Comparison of ENCODE assay signal across 14 cellular contexts in the genomic region with DNA sequence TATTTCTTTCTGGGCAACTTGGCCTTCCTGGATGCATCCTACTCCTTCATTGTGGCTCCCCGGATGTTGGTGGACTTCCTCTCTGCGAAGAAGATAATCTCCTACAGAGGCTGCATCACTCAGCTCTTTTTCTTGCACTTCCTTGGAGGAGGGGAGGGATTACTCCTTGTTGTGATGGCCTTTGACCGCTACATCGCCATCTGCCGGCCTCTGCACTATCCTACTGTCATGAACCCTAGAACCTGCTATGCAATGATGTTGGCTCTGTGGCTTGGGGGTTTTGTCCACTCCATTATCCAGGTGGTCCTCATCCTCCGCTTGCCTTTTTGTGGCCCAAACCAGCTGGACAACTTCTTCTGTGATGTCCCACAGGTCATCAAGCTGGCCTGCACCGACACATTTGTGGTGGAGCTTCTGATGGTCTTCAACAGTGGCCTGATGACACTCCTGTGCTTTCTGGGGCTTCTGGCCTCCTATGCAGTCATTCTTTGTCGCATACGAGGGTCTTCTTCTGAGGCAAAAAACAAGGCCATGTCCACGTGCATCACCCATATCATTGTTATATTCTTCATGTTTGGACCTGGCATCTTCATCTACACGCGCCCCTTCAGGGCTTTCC. TPM values are rescaled to one million over a fixed set of nuclear protein-coding genes. Genes with fewer than 3 reads are reported as not detected.
DNase-seq lines count a peak whose midpoint lies in the region; ATAC-seq, FAIRE-seq and TF ChIP-seq lines count a peak whose summit lies in the region.
"Not testable (repeated sequence)": the region's sequence is repeated elsewhere in the genome, so short reads cannot be mapped to it uniquely, and the experiment has no call there.
"Had no signal": no experiment of that assay in that cellular context is flagged by ENCODE, and none has a peak within 500 bp of the region (broad histone marks: within the 10 kb centered on the region; RNA-seq: fewer than 3 reads in every experiment).

No MANE protein-coding gene starts in this region.

- not testable (repeated sequence) for H3K9me3 ChIP-seq in Panc1 (ENCODE audit: control insufficient read depth, insufficient read depth, low read depth, low read length); WERI-Rb-1 (ENCODE audit: severe bottlenecking)
- peaks cover 79% of the 10 kb centered on the region for H3K9me3 ChIP-seq in endodermal cell (ENCODE audit: control insufficient read depth, low read length)

- not testable (repeated sequence) for H3K4me3 ChIP-seq in Panc1 (ENCODE audit: low read depth in 2 of 2, low read length in 2 of 2); WERI-Rb-1 (ENCODE audit: low read depth, low read length)
- H3K4me3 ChIP-seq in endodermal cell (ENCODE audit: low read length), result peak overlapping the region; percentile 23

- not testable (repeated sequence) for H3K4me1 ChIP-seq in Panc1 (ENCODE audit: control insufficient read depth, insufficient read depth, low read length); endodermal cell (ENCODE audit: control insufficient read depth, insufficient read depth, low read length)

- H3K27me3 ChIP-seq in Panc1 (ENCODE audit: control insufficient read depth, insufficient read depth, low read length); endodermal cell (ENCODE audit: control insufficient read depth, insufficient read depth, low read length, poor library complexity, severe bottlenecking): not testable (repeated sequence)
- peaks cover 30% of the 10 kb centered on the region for H3K27me3 ChIP-seq in WERI-Rb-1 (ENCODE audit: insufficient read depth, low read depth, severe bottlenecking)

- H3K4me1 Mint-ChIP-seq in endodermal cell, result not testable (repeated sequence)

- ATAC-seq in Panc1, result not testable (repeated sequence)

- peak; percentile 65 for FAIRE-seq in urothelium cell line (lab: Jason Lieb, UNC)

- CTCF ChIA-PET in Panc1 (lab: Charles Lee), result not testable (repeated sequence)

- H3K9ac ChIP-seq in endodermal cell (ENCODE audit: extremely low read depth, low read length, poor library complexity, severe bottlenecking), result not testable (repeated sequence)

- DNase-seq in HT1080 (ENCODE audit: low read depth) (peak; percentile 3), NCI-H82 (lab: John Stamatoyannopoulos, UW) (peak; percentile 7), WERI-Rb-1 (peak; percentile 25)
- DNase-seq in Panc1 (ENCODE audit: low read depth, low spot score); endodermal cell; urothelium cell line (ENCODE audit: low spot score): not testable (repeated sequence)

- H3K27ac ChIP-seq in 22Rv1; C4-2B; Panc1 (ENCODE audit: low read length); WERI-Rb-1; endodermal cell (ENCODE audit: low read depth, low read length): not testable (repeated sequence)

- intact Hi-C loops in Panc1 (cut with micrococcal nuclease; ENCODE audit: unreplicated experiment), result not testable (repeated sequence)

- POLR2A ChIA-PET in Panc1 (lab: Charles Lee), result not testable (repeated sequence)

- not testable (repeated sequence) for H3K27ac Mint-ChIP-seq in endodermal cell

- TF ChIP-seq CTCF in 22Rv1 (IDR thresholded peaks at IDR 0.05) (peak; percentile 47), C4-2B (conservative IDR thresholded peaks at IDR 0.05) (peak; percentile 49), Panc1 (IDR thresholded peaks at IDR 0.05) (0 out of 2 replicates have a peak, but pooled peaks have one; percentile 12), WERI-Rb-1 (IDR thresholded peaks at IDR 0.05; ENCODE audit: low read depth, low read length) (peak; percentile 24; the same call in 1 of the 2 replicates)
- not testable (repeated sequence) for TF ChIP-seq CTCF in endodermal cell (conservative IDR thresholded peaks at IDR 0.05)

- H3K27me3 Mint-ChIP-seq in endodermal cell (ENCODE audit: insufficient read depth), result not testable (repeated sequence)

- not testable (repeated sequence) for BruUV-seq in Panc1 (replicated peaks; lab: Mats Ljungman, UMichigan)

- WGBS in endodermal cell (ENCODE audit: insufficient coverage in 1 of 2, insufficient read length in 1 of 2), 2 experiments, result 64 to 76% methylated on average over 6 to 12 of the region's 12 CpGs

- peaks cover 33% of the 10 kb centered on the region for H3K9me3 Mint-ChIP-seq in endodermal cell

- not testable (repeated sequence) for H3K4me3 Mint-ChIP-seq in endodermal cell

- not testable (repeated sequence) for H3K36me3 ChIP-seq in Panc1 (ENCODE audit: control insufficient read depth, insufficient read depth, low read length); WERI-Rb-1; endodermal cell (ENCODE audit: control insufficient read depth, insufficient read depth, low read length)

- in situ Hi-C loops in Panc1 (cut with HindIII; ENCODE audit: low pct_unique_long_range_greater_than_20kb, low sequenced_read_pairs), result not testable (repeated sequence)

- H3K36me3 Mint-ChIP-seq in endodermal cell (ENCODE audit: low read depth), result not testable (repeated sequence)

RNA-seq across cellular contexts. Expression of a gene that starts 24.2 kb away (rescaled TPM):
- not detected in 2 replicates for total RNA-seq in HT1080 (2014; rRNA removed; shearing (Covaris generic))
- not detected in 2 replicates for polyA plus RNA-seq in HT1080 (2015; cell fraction: cytosol; rRNA removed)
- not detected in 2 replicates for polyA plus RNA-seq in HT1080 (2015; cell fraction: nucleus; rRNA removed)
- not detected for total RNA-seq in Panc1 (2021; ENCODE audit: unreplicated experiment)
- not detected for polyA plus RNA-seq in Panc1 (2012; ENCODE audit: insufficient read length)
- total RNA-seq in endodermal cell, result not detected
- polyA plus RNA-seq in endodermal cell (2013, experiment 1 of 2), result not detected
- polyA plus RNA-seq in endodermal cell (2013, experiment 2 of 2), result not detected
- total RNA-seq: CD4-positive, alpha-beta memory T cell; G401; H1; H9 had no signal
- polyA plus RNA-seq: BJ; CD14-positive monocyte; CD4-positive, alpha-beta memory T cell; H1 had no signal

RNA-seq across cellular contexts. Expression of a gene that starts 47.2 kb away (rescaled TPM):
- total RNA-seq in HT1080 (2014; rRNA removed; shearing (Covaris generic)), result not detected in 2 replicates
- polyA plus RNA-seq in HT1080 (2015; cell fraction: cytosol; rRNA removed), result not detected in 2 replicates
- polyA plus RNA-seq in HT1080 (2015; cell fraction: nucleus; rRNA removed), result not detected in 2 replicates
- total RNA-seq in Panc1 (2021; ENCODE audit: unreplicated experiment) (not detected), endodermal cell (not detected)
- polyA plus RNA-seq in Panc1 (2012; ENCODE audit: insufficient read length), result not detected
- polyA plus RNA-seq in endodermal cell (2013, experiment 1 of 2), result not detected
- not detected for polyA plus RNA-seq in endodermal cell (2013, experiment 2 of 2)
- total RNA-seq: CD4-positive, alpha-beta memory T cell; G401; H1; H9 had no signal
- polyA plus RNA-seq: BJ; CD14-positive monocyte; CD4-positive, alpha-beta memory T cell; H1 had no signal

RNA-seq across cellular contexts. Expression of a gene that starts 54.4 kb away (rescaled TPM):
- not detected in 2 replicates for total RNA-seq in HT1080 (2014; rRNA removed; shearing (Covaris generic))
- polyA plus RNA-seq in HT1080 (2015; cell fraction: cytosol; rRNA removed), result not detected in 2 replicates
- polyA plus RNA-seq in HT1080 (2015; cell fraction: nucleus; rRNA removed), result not detected in 2 replicates
- total RNA-seq in Panc1 (2021; ENCODE audit: unreplicated experiment), result not detected
- polyA plus RNA-seq in Panc1 (2012; ENCODE audit: insufficient read length), result not detected
- total RNA-seq in endodermal cell, result not detected
- not detected for polyA plus RNA-seq in endodermal cell (2013, experiment 1 of 2)
- polyA plus RNA-seq in endodermal cell (2013, experiment 2 of 2), result not detected
- total RNA-seq: CD4-positive, alpha-beta memory T cell; G401; H1; H9 had no signal
- polyA plus RNA-seq: BJ; CD14-positive monocyte; CD4-positive, alpha-beta memory T cell; H1 had no signal
